ENCODE assay signal across 2 cellular contexts in the genomic region with DNA sequence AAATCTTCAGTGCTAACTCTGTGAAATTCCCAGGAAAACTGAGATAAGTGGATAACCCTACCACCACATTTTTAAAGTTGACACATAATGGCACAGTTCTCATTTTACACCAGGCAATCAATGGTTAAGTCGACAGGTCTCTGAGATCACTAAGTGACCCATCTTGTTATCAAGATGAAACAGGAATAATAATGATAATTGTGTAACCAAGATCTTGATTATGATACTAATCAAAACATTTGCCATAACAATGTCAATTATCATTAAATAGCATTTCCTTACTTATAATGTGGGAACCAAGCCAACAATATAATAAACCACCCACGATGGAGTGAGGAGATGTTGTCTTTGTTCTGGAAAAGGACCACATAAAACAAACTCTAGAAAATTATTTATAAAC.
TF ChIP-seq lines count a peak whose summit lies in the region.

No MANE protein-coding gene starts in this region.

TF ChIP-seq in SK-N-SH, 30 proteins besides CTCF, POLR2A, EP300 and RAD21 (continued from another document):
- 0 out of 2 replicates have a peak, but pooled peaks have one; percentile 41 for TF ChIP-seq RCOR1 (IDR thresholded peaks at IDR 0.05; ENCODE audit: low read length)
- TF ChIP-seq, protein P1, sequence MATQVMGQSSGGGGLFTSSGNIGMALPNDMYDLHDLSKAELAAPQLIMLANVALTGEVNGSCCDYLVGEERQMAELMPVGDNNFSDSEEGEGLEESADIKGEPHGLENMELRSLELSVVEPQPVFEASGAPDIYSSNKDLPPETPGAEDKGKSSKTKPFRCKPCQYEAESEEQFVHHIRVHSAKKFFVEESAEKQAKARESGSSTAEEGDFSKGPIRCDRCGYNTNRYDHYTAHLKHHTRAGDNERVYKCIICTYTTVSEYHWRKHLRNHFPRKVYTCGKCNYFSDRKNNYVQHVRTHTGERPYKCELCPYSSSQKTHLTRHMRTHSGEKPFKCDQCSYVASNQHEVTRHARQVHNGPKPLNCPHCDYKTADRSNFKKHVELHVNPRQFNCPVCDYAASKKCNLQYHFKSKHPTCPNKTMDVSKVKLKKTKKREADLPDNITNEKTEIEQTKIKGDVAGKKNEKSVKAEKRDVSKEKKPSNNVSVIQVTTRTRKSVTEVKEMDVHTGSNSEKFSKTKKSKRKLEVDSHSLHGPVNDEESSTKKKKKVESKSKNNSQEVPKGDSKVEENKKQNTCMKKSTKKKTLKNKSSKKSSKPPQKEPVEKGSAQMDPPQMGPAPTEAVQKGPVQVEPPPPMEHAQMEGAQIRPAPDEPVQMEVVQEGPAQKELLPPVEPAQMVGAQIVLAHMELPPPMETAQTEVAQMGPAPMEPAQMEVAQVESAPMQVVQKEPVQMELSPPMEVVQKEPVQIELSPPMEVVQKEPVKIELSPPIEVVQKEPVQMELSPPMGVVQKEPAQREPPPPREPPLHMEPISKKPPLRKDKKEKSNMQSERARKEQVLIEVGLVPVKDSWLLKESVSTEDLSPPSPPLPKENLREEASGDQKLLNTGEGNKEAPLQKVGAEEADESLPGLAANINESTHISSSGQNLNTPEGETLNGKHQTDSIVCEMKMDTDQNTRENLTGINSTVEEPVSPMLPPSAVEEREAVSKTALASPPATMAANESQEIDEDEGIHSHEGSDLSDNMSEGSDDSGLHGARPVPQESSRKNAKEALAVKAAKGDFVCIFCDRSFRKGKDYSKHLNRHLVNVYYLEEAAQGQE (IDR thresholded peaks at IDR 0.05; ENCODE audit: low read depth, low read length): no peak
- no peak for TF ChIP-seq SIN3A (IDR thresholded peaks at IDR 0.05; ENCODE audit: borderline replicate concordance, low read depth, low read length)

TF ChIP-seq in K562, 482 proteins besides CTCF, POLR2A, EP300 and RAD21 (continued from another document):
- TF ChIP-seq, protein P2, sequence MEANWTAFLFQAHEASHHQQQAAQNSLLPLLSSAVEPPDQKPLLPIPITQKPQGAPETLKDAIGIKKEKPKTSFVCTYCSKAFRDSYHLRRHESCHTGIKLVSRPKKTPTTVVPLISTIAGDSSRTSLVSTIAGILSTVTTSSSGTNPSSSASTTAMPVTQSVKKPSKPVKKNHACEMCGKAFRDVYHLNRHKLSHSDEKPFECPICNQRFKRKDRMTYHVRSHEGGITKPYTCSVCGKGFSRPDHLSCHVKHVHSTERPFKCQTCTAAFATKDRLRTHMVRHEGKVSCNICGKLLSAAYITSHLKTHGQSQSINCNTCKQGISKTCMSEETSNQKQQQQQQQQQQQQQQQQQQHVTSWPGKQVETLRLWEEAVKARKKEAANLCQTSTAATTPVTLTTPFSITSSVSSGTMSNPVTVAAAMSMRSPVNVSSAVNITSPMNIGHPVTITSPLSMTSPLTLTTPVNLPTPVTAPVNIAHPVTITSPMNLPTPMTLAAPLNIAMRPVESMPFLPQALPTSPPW (CRISPR knock-in tag; IDR thresholded peaks at IDR 0.05): no peak
- TF ChIP-seq ZNF24 (IDR thresholded peaks at IDR 0.05): no peak
- TF ChIP-seq, protein P3, sequence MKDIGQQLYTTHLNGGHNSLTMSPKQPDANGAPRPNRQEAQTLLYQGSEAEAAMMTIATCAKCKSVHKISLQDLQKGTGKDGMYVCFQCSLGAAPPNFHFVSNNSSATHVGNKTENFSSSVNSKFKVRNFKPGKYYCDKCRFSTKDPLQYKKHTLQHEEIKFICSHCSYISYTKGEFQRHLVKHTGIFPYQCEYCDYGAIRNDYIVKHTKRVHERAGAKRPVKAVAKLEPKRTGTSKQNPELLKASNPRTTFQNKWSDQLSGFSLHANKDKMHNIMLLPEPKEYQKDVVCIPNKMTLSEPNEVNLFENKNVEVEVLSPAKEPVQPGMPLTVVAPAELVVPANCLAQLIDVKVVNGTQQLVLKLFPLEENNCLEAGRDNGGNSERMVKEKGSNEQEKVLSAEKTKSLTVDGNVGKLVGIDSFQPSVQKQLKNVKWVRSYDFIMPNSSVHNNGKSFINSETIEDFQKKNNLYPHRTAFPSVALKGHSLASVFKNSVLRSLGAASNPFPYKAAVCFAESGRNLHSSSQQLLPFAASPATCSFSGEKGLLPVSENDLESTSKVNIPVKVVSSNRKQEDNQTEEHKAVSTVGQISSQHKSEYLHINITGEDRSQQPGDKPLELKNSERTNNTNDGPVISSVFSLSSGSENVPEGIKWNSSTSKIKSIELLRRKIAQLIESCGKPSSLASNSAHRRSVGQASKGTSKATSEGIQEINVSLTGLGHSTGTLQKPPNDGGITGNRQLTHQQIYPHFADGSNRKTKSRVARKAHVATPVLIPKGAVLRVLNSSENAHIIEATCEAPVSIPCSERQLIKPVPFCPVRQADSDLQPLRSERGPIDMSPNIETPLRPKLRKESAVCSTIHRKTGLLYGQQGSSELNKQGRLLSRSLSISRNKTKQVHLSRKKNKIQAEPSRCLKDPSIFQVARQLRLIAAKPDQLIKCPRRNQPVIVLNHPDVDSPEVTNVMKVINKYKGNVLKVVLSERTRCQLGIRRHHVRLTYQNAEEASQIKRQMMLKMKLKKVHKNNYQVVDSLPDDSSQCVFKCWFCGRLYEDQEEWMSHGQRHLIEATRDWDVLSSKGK (CRISPR knock-in tag; IDR thresholded peaks at IDR 0.05): no peak
- no peak for TF ChIP-seq RBM14 (IDR thresholded peaks at IDR 0.05; ENCODE audit: borderline replicate concordance, insufficient read depth, low read depth, low read length)
- TF ChIP-seq SUPT5H (IDR thresholded peaks at IDR 0.05): no peak
- TF ChIP-seq GABPB1 (CRISPR knock-in tag; IDR thresholded peaks at IDR 0.05): no peak
- TF ChIP-seq, protein P4, sequence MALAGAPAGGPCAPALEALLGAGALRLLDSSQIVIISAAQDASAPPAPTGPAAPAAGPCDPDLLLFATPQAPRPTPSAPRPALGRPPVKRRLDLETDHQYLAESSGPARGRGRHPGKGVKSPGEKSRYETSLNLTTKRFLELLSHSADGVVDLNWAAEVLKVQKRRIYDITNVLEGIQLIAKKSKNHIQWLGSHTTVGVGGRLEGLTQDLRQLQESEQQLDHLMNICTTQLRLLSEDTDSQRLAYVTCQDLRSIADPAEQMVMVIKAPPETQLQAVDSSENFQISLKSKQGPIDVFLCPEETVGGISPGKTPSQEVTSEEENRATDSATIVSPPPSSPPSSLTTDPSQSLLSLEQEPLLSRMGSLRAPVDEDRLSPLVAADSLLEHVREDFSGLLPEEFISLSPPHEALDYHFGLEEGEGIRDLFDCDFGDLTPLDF (CRISPR knock-in tag; IDR thresholded peaks at IDR 0.05): no peak
- no peak for TF ChIP-seq RB1 (IDR thresholded peaks at IDR 0.05; ENCODE audit: low read depth)
- no peak for TF ChIP-seq U2AF2 (optimal IDR thresholded peaks at IDR 0.05; ENCODE audit: low read depth, low read length)
- TF ChIP-seq, protein P5, sequence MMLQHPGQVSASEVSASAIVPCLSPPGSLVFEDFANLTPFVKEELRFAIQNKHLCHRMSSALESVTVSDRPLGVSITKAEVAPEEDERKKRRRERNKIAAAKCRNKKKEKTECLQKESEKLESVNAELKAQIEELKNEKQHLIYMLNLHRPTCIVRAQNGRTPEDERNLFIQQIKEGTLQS (IDR thresholded peaks at IDR 0.05): no peak
- TF ChIP-seq, protein P5 (CRISPR knock-in tag; conservative IDR thresholded peaks at IDR 0.05): no peak
- TF ChIP-seq, protein P6, sequence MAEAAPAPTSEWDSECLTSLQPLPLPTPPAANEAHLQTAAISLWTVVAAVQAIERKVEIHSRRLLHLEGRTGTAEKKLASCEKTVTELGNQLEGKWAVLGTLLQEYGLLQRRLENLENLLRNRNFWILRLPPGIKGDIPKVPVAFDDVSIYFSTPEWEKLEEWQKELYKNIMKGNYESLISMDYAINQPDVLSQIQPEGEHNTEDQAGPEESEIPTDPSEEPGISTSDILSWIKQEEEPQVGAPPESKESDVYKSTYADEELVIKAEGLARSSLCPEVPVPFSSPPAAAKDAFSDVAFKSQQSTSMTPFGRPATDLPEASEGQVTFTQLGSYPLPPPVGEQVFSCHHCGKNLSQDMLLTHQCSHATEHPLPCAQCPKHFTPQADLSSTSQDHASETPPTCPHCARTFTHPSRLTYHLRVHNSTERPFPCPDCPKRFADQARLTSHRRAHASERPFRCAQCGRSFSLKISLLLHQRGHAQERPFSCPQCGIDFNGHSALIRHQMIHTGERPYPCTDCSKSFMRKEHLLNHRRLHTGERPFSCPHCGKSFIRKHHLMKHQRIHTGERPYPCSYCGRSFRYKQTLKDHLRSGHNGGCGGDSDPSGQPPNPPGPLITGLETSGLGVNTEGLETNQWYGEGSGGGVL (CRISPR knock-in tag; IDR thresholded peaks at IDR 0.05): no peak
- no peak for TF ChIP-seq NFYB (IDR thresholded peaks at IDR 0.05; ENCODE audit: extremely low read depth, insufficient read length)
- no peak for TF ChIP-seq PHB2 (IDR thresholded peaks at IDR 0.05; ENCODE audit: low read depth)
- no peak for TF ChIP-seq ADNP (tag; IDR thresholded peaks at IDR 0.05)
- TF ChIP-seq, protein P7, sequence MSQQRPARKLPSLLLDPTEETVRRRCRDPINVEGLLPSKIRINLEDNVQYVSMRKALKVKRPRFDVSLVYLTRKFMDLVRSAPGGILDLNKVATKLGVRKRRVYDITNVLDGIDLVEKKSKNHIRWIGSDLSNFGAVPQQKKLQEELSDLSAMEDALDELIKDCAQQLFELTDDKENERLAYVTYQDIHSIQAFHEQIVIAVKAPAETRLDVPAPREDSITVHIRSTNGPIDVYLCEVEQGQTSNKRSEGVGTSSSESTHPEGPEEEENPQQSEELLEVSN (IDR thresholded peaks at IDR 0.05; ENCODE audit: borderline replicate concordance in 1 of 2, extremely low read depth in 1 of 2, insufficient read depth in 1 of 2, insufficient read length in 1 of 2, low read depth in 1 of 2, low read length in 1 of 2, poor library complexity in 1 of 2, severe bottlenecking in 1 of 2): no peak
